8 cellular contexts compared by ENCODE assay signal in the genomic region with DNA sequence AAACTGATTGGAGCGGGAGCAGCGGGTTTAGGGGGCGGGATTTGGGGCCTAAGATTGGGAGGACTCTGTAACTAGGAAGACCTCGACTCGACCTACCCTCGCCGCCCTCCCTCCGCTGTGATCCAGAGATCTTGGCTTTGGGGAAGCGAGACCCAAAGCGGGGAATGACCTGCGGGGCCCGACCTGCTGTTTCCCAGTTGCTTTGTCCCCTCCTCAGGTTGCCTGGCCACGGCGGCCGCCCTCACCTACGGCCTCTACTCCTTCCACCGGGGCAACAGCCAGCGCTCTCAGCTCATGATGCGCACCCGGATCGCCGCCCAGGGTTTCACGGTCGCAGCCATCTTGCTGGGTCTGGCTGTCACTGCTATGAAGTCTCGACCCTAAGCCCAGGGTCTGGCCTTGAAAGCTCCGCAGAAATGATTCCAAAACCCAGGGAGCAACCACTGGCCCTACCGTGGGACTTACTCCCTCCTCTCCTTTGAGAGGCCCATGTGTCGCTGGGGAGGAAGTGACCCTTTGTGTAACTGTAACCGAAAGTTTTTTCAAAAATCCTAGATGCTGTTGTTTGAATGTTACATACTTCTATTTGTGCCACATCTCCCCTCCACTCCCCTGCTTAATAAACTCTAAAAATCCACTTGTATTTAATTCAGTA. TPM values are rescaled to one million over a fixed set of nuclear protein-coding genes. Genes with fewer than 3 reads are reported as not detected.
A peak's percentile ranks its signal among the peaks of the same experiment; 100 is the strongest.
DNase-seq lines count a peak whose midpoint lies in the region; ATAC-seq and TF ChIP-seq lines count a peak whose summit lies in the region.

No MANE protein-coding gene starts in this region.

- peaks cover 0 to 52% (median 0%) of the 10 kb centered on the region in 3 donors for H3K36me3 ChIP-seq in Peyer's patch

- peak; percentile 84 to 92 for TF ChIP-seq POLR2A in Peyer's patch (IDR thresholded peaks at IDR 0.05)

- POLR2A ChIA-PET in activated CD4-positive, alpha-beta T cell treated with anti-CD3 and anti-CD28 coated beads, Interleukin-2, amount 10 ng/mL, durations not matched to agents 7 days and 5 days (lab: Charles Lee): no interaction called here

- H3K4me3 ChIP-seq in Peyer's patch (peak overlapping the region; percentile 51 to 92 (median 73)), epithelial cell of esophagus (ENCODE audit: low read length) (peak overlapping the region; percentile 94)

- H3K4me3 Mint-ChIP-seq in activated CD4-positive, alpha-beta T cell treated with anti-CD3 and anti-CD28 coated beads, Interleukin-2, amount 10 ng/mL, durations not matched to agents 7 days and 5 days: peak overlapping the region; percentile 95
- H3K4me3 Mint-ChIP-seq in nephron: peak overlapping the region; percentile 96 to 98 (median 97)

- peak overlapping the region; percentile 86 to 98 (median 95) for H3K27ac ChIP-seq in Peyer's patch

- no peaks in the 10 kb centered on the region for H3K9me3 ChIP-seq in Peyer's patch

- no peaks in the 10 kb centered on the region for H3K9me3 Mint-ChIP-seq in activated CD4-positive, alpha-beta T cell treated with anti-CD3 and anti-CD28 coated beads, Interleukin-2, amount 10 ng/mL, durations not matched to agents 7 days and 5 days
- no peaks in the 10 kb centered on the region for H3K9me3 Mint-ChIP-seq in nephron

- TF ChIP-seq CTCF in Peyer's patch (IDR thresholded peaks at IDR 0.05) (no peak), epithelial cell of esophagus (IDR thresholded peaks at IDR 0.05; ENCODE audit: insufficient read depth, low read depth, low read length, missing control alignments) (no peak), nephron (IDR thresholded peaks at IDR 0.05; ENCODE audit: unreplicated experiment in 3 of 3) (no peak)

- peaks cover 46% of the 10 kb centered on the region for H3K36me3 Mint-ChIP-seq in activated CD4-positive, alpha-beta T cell treated with anti-CD3 and anti-CD28 coated beads, Interleukin-2, amount 10 ng/mL, durations not matched to agents 7 days and 5 days (ENCODE audit: low read depth)
- H3K36me3 Mint-ChIP-seq in nephron (ENCODE audit: low read depth): peaks cover 24% of the 10 kb centered on the region

- no peak for DNase-seq in activated CD4-positive, alpha-beta T cell treated with anti-CD3 and anti-CD28 coated beads, Interleukin-2, amount 10 ng/mL, durations not matched to agents 7 days and 5 days
- DNase-seq in activated CD4-positive, alpha-beta T cell treated with anti-CD3 and anti-CD28 coated beads for 1 hour: no peak
- DNase-seq in Peyer's patch (no peak), epithelial cell of esophagus (ENCODE audit: low read depth) (no peak), kidney tubule cell (ENCODE audit: low spot score) (no peak)
- no peak for DNase-seq in central memory CD4-positive, alpha-beta T cell

- H3K27ac Mint-ChIP-seq in activated CD4-positive, alpha-beta T cell treated with anti-CD3 and anti-CD28 coated beads, Interleukin-2, amount 10 ng/mL, durations not matched to agents 7 days and 5 days: peak overlapping the region; percentile 98
- H3K27ac Mint-ChIP-seq in nephron: peak overlapping the region; percentile 95 to 100 (median 99)

- peaks cover 0 to 21% (median 7%) of the 10 kb centered on the region in 4 donors for H3K4me1 ChIP-seq in Peyer's patch

- CTCF ChIA-PET in activated CD4-positive, alpha-beta T cell treated with anti-CD3 and anti-CD28 coated beads, Interleukin-2, amount 10 ng/mL, durations not matched to agents 7 days and 5 days (lab: Charles Lee): interaction anchor here (0.7 kb wide), 1 partner anchor 1054 kb away, joined by 8 read pairs; no protein-coding TSS in a partner anchor

- H3K4me1 Mint-ChIP-seq in activated CD4-positive, alpha-beta T cell treated with anti-CD3 and anti-CD28 coated beads, Interleukin-2, amount 10 ng/mL, durations not matched to agents 7 days and 5 days: peaks cover 39% of the 10 kb centered on the region
- H3K4me1 Mint-ChIP-seq in nephron: peaks cover 19% of the 10 kb centered on the region

- peak; percentile 34 for ATAC-seq in HG02840 (IDR thresholded peaks at IDR 0.05; ENCODE audit: low FRiP score, unreplicated experiment)

- H3K27me3 ChIP-seq in Peyer's patch: no peaks in the 10 kb centered on the region

- no peaks in the 10 kb centered on the region for H3K27me3 Mint-ChIP-seq in activated CD4-positive, alpha-beta T cell treated with anti-CD3 and anti-CD28 coated beads, Interleukin-2, amount 10 ng/mL, durations not matched to agents 7 days and 5 days
- no peaks in the 10 kb centered on the region for H3K27me3 Mint-ChIP-seq in nephron (ENCODE audit: low read depth)

RNA-seq across cellular contexts. Expression of gene HIGD2A, which starts 0.7 kb away (rescaled TPM):
- 100 to 1,000 TPM; 143 to 150 TPM for total RNA-seq in activated CD4-positive, alpha-beta T cell treated with anti-CD3 and anti-CD28 coated beads, Interleukin-2, amount 10 ng/mL, durations not matched to agents 7 days and 5 days
- total RNA-seq in Peyer's patch: 100 to 1,000 TPM in 3 of 4 donors, 10 to 100 TPM in 1; 92.4 to 168 (median 140) TPM

RNA-seq across cellular contexts. Expression of gene NOP16, which starts 0.8 kb away (rescaled TPM):
- total RNA-seq in activated CD4-positive, alpha-beta T cell treated with anti-CD3 and anti-CD28 coated beads, Interleukin-2, amount 10 ng/mL, durations not matched to agents 7 days and 5 days: 10 to 100 TPM; 29.1 to 34.0 TPM
- total RNA-seq in Peyer's patch: 1 to 10 TPM; 7.5 to 8.4 (median 8.2) TPM

RNA-seq across cellular contexts. Expression of gene ARL10, which starts 24.0 kb away (rescaled TPM):
- 1 to 10 TPM; 5.4 to 7.7 TPM for total RNA-seq in activated CD4-positive, alpha-beta T cell treated with anti-CD3 and anti-CD28 coated beads, Interleukin-2, amount 10 ng/mL, durations not matched to agents 7 days and 5 days
- 1 to 10 TPM in 3 of 4 donors, under 1 TPM in 1; 0.53 to 6.2 (median 2.5) TPM for total RNA-seq in Peyer's patch

RNA-seq across cellular contexts. Expression of gene CLTB, which starts 27.1 kb away (rescaled TPM):
- total RNA-seq in activated CD4-positive, alpha-beta T cell treated with anti-CD3 and anti-CD28 coated beads, Interleukin-2, amount 10 ng/mL, durations not matched to agents 7 days and 5 days: 10 to 100 TPM; 53.8 to 65.8 TPM
- 100 to 1,000 TPM in 3 of 4 donors, 10 to 100 TPM in 1; 87.5 to 211 (median 196) TPM for total RNA-seq in Peyer's patch

RNA-seq across cellular contexts. Expression of gene KIAA1191, which starts 27.7 kb away (rescaled TPM):
- total RNA-seq in activated CD4-positive, alpha-beta T cell treated with anti-CD3 and anti-CD28 coated beads, Interleukin-2, amount 10 ng/mL, durations not matched to agents 7 days and 5 days: 10 to 100 TPM; 46.3 to 53.6 TPM
- total RNA-seq in Peyer's patch: 10 to 100 TPM; 77.6 to 96.5 (median 83.3) TPM
